In the genomic region with DNA sequence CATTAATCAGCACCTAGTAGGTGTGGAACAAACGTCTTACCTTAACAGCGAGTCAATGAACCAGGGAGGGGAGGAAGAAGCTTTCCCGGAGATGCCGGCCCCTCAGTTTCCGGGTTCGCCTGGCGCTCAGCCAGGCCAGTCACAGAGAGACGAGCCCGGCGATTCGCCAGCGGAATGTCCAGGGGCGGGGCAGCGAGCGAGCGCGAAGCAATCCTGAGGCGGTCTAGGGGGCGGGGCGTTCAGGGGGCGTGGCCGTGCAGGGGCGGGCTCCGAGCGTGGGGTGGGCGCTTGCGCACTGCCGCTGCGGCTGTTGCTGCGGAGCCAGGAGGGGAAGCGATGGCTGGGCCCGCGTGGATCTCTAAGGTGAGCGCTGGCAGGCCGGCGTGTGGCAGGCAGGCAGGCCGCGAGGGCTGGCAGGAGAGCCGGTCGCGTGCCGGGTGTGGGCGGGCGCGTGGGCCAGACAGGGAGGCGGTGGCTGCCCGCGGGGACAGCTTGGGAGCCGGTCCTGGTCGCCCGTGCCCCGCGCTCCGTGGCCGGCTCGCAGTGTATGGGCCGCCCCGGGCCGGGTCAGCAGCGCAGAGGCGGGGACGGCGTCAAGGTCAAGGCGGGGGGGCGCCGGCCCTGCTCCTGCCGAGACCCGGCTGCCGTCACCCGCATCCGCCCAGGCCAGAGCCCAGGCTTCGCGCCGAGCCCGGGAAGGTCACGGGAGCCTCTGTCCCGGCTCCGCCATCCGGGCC, we compare ENCODE assay signal across 8 cellular contexts. TPM values are rescaled to one million over a fixed set of nuclear protein-coding genes. Genes with fewer than 3 reads are reported as not detected.
DNase-seq lines count a peak whose midpoint lies in the region; ATAC-seq and TF ChIP-seq lines count a peak whose summit lies in the region.

A gene (plus strand): TSS at position 295 of the 737 bp plus-strand sequence. CDS start 42 bp downstream, at position 337.

- H3K27me3 ChIP-seq in BJ (ENCODE audit: control insufficient read depth, insufficient read depth, low read length) = no peaks in the 10 kb centered on the region

- H3K4me3 ChIP-seq in BJ (ENCODE audit: low read depth, low read length) (peak within 1 kb of the TSS; percentile 63), choroid plexus epithelial cell (ENCODE audit: low read depth, low read length) (peak within 1 kb of the TSS; percentile 73)

- CTCF ChIA-PET in BJ (lab: Yijun Ruan, JAX) = interaction anchor here (2.6 to 4.4 kb wide), 2 partner anchors 11 to 18 kb away, joined by 11 to 22 read pairs; a partner anchor contains a TSS

- TF ChIP-seq CTCF in BJ (IDR thresholded peaks at IDR 0.05; ENCODE audit: insufficient read depth, low read depth, low read length) (no peak), choroid plexus epithelial cell (conservative IDR thresholded peaks at IDR 0.05; ENCODE audit: low read depth, low read length) (no peak)

- POLR2A ChIA-PET in BJ (lab: Charles Lee) = interaction anchor here (0.7 kb wide), 1 partner anchor 64 kb away, joined by 14 read pairs; no protein-coding TSS in a partner anchor

- ATAC-seq in HG03457 (IDR thresholded peaks at IDR 0.05; ENCODE audit: unreplicated experiment) = peak; percentile 58

- DNase-seq in BJ (ENCODE audit: low read depth) = peak; percentile 59
- DNase-seq in GM19240 (ENCODE audit: insufficient read length, low spot score) = peak; percentile 84
- peak; percentile 86 for DNase-seq in NCI-H524 treated with DMSO at 0.1 percent for 48 hours (lab: John Stamatoyannopoulos, UW)
- peak; percentile 100 for DNase-seq in activated CD4-positive, alpha-beta T cell treated with anti-CD3 and anti-CD28 coated beads for 4 hours
- DNase-seq in choroid plexus epithelial cell (ENCODE audit: low read depth) = peak; percentile 98
- peak; percentile 97 for DNase-seq in kidney tubule cell (ENCODE audit: low spot score)
- DNase-seq in stimulated activated CD4-positive, alpha-beta T cell treated with anti-CD3 and anti-CD28 coated beads, Interleukin-1b, Interleukin-23, amount 100 ng/mL, for 1 hour (ENCODE audit: low read depth in 2 of 2) = peak; percentile 99 to 100

- no peaks in the 10 kb centered on the region for H3K36me3 ChIP-seq in BJ (ENCODE audit: control insufficient read depth, insufficient read depth, low read length)

RNA-seq across cellular contexts. Expression of the gene that starts here (rescaled TPM):
- polyA plus RNA-seq in BJ (2011; rRNA removed) = 49.3 and 76.1 TPM in 2 replicates
- polyA minus RNA-seq in BJ (2011; rRNA and poly(A)+ RNA removed) = 22.9 and 29.8 TPM in 2 replicates

Comparison
In these comparisons a context has a peak if more than half of its experiments do, and no peak if none do; other contexts are left out.
1. Peak in every context shown above with its lines: DNase-seq, ATAC-seq and H3K4me3 ChIP-seq.